8 cellular contexts compared by ENCODE assay signal in the genomic region with DNA sequence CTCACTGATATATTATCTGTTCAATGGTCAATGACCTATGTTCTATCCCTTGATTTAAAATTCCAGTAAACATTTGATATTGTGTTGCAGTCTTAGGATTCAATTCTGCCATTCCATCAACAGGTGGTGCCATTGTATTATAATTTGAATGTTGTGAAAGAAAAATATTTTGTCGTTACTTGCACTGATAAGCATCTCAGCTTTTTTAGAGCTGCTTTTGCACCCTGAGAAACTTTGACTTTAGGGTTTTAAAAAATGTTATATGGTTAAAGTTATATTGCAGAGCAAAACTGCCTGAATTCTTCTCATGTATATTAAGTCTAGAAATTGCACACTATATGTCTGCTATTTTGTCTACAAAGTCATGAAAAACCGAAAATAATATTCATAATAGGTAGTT. TPM values are rescaled to one million over a fixed set of nuclear protein-coding genes. Genes with fewer than 3 reads are reported as not detected.
DNase-seq lines count a peak whose midpoint lies in the region; ATAC-seq and TF ChIP-seq lines count a peak whose summit lies in the region.

No MANE protein-coding gene starts in this region.

- H2AFZ ChIP-seq in neural cell (ENCODE audit: low read depth, low read length): no peak overlapping the region

- H4K20me1 ChIP-seq in neural cell (ENCODE audit: insufficient read depth): no peaks in the 10 kb centered on the region

- no peaks in the 10 kb centered on the region for H3K79me2 ChIP-seq in neural cell (replicated peaks; ENCODE audit: insufficient read depth, low read length)

- CTCF ChIA-PET in AG04450 (lab: Charles Lee): interaction anchor here (0.7 to 2.8 kb wide), 4 partner anchors 12 to 666 kb away, joined by 3 to 13 read pairs (median 6); no protein-coding TSS in a partner anchor

- TF ChIP-seq RAD21 in neural cell (conservative IDR thresholded peaks at IDR 0.05): peak; percentile 85

- no peak overlapping the region for H3K4me3 ChIP-seq in AG04450 (ENCODE audit: low read depth, low read length)
- H3K4me3 ChIP-seq in neural cell (ENCODE audit: low read length): no peak overlapping the region

- no peaks in the 10 kb centered on the region for H3K9me3 ChIP-seq in AG04450 (ENCODE audit: control insufficient read depth, insufficient read depth, low read length)
- no peaks in the 10 kb centered on the region for H3K9me3 ChIP-seq in neural cell (ENCODE audit: low read length)

- H3K27me3 ChIP-seq in AG04450 (ENCODE audit: control insufficient read depth, insufficient read depth, low read length) (peaks cover 3% of the 10 kb centered on the region), neural cell (ENCODE audit: insufficient read depth, low read depth, low read length) (no peaks in the 10 kb centered on the region)

- DNase-seq in AG04450 (ENCODE audit: low read depth, low spot score): no peak
- peak; percentile 26 for DNase-seq in NCI-H345 (lab: John Stamatoyannopoulos, UW)
- peak; percentile 61 for DNase-seq in dedifferentiated amniotic fluid mesenchymal stem cell (ENCODE audit: extremely low spot score)
- no peak for DNase-seq in mucosa of gallbladder (ENCODE audit: low spot score)

- H3K36me3 ChIP-seq in neural cell (ENCODE audit: insufficient read depth, low read length): no peaks in the 10 kb centered on the region

- peak overlapping the region; percentile 5 for H3K4me2 ChIP-seq in neural cell (ENCODE audit: low read length)

- ATAC-seq in HG02884 (IDR thresholded peaks at IDR 0.05; ENCODE audit: unreplicated experiment) (no peak), HG03469 (IDR thresholded peaks at IDR 0.05; ENCODE audit: unreplicated experiment) (no peak)

- no peaks in the 10 kb centered on the region for H3K9me2 ChIP-seq in neural cell (ENCODE audit: insufficient read depth, low read length)

- H3F3A ChIP-seq in neural cell (ENCODE audit: insufficient read depth, low read length, poor library complexity, severe bottlenecking): peaks cover 3% of the 10 kb centered on the region

- TF ChIP-seq CTCF in AG04450 (IDR thresholded peaks at IDR 0.05; ENCODE audit: low read depth, low read length) (peak; percentile 64), GM12872 (IDR thresholded peaks at IDR 0.05; ENCODE audit: insufficient read depth, low read depth, low read length) (peak; percentile 40; the same call in 1 of the 3 replicates), neural cell (IDR thresholded peaks at IDR 0.05; ENCODE audit: poor library complexity, severe bottlenecking) (peak; percentile 84)

- TF ChIP-seq EP300 in neural cell (conservative IDR thresholded peaks at IDR 0.05; ENCODE audit: poor library complexity, severe bottlenecking): no peak

- H3K9ac ChIP-seq in neural cell (ENCODE audit: low read length): peak overlapping the region; percentile 20

- POLR2A ChIA-PET in AG04450 (lab: Yijun Ruan, JAX): no interaction called here

- H3K27ac ChIP-seq in AG04450 (ENCODE audit: low read depth, low read length) (no peak overlapping the region), neural cell (ENCODE audit: low read length) (peak overlapping the region; percentile 45)

TF ChIP-seq in neural cell, 6 proteins besides CTCF, POLR2A, EP300 and RAD21:
- TF ChIP-seq REST (IDR thresholded peaks at IDR 0.05; ENCODE audit: borderline replicate concordance) (no peak), EZH2 (IDR thresholded peaks at IDR 0.05; ENCODE audit: borderline replicate concordance, insufficient read depth, low read length, poor library complexity, severe bottlenecking) (no peak), SMC3 (conservative IDR thresholded peaks at IDR 0.05; ENCODE audit: poor library complexity) (peak; percentile 80), POLR2AphosphoS5 (IDR thresholded peaks at IDR 0.05) (no peak), MXI1 (conservative IDR thresholded peaks at IDR 0.05; ENCODE audit: poor library complexity, severe bottlenecking) (no peak), TAF1 (IDR thresholded peaks at IDR 0.05; ENCODE audit: low read depth) (no peak)

RNA-seq across cellular contexts. Expression of gene MINDY3, which starts 18.8 kb away (rescaled TPM):
- polyA plus RNA-seq in AG04450 (2011; rRNA removed): 19.4 and 28.7 TPM in 2 replicates
- 11.6 and 21.4 TPM in 2 replicates for polyA minus RNA-seq in AG04450 (2011; rRNA and poly(A)+ RNA removed)
- polyA plus RNA-seq in neural cell: 43.8 and 56.5 TPM in 2 replicates
- 71.1 and 72.0 TPM in 2 replicates for polyA minus RNA-seq in neural cell
- total RNA-seq in mucosa of gallbladder: 20.4 TPM

Comparison
In these comparisons a context has a peak if more than half of its experiments do, and no peak if none do; other contexts are left out.
1. DNase-seq: peak in NCI-H345 (single experiment) and dedifferentiated amniotic fluid mesenchymal stem cell (single experiment); none in AG04450 (single experiment) and mucosa of gallbladder (single experiment).
2. Peak in every context shown above with its lines, with median percentiles within 50 percentile points of each other: CTCF ChIP-seq.